Comparison of ENCODE assay signal across 16 cellular contexts in genomic region chr12:89156324-89156723, GRCh38.
DNase-seq lines count a peak whose midpoint lies in the region; ATAC-seq, FAIRE-seq and TF ChIP-seq lines count a peak whose summit lies in the region.
"Had no signal": no experiment of that assay in that cellular context is flagged by ENCODE, and none has a peak within 500 bp of the region (broad histone marks: within the 10 kb centered on the region; RNA-seq: fewer than 3 reads in every experiment).

No MANE protein-coding gene starts in this region.

- no peak for DNase-seq in activated T-cell treated with anti-CD3 and anti-CD28 coated beads, Interleukin-2, amount 50 U/mL, for 72 hours
- DNase-seq in activated T-cell treated with anti-CD3 and anti-CD28 coated beads, Interleukin-2, amount 50 U/mL, for 48 hours: no peak
- DNase-seq in SKM-1 (lab: John Stamatoyannopoulos, UW; ENCODE audit: unreplicated experiment): peak; percentile 18
- DNase-seq in epithelial cell of esophagus (ENCODE audit: low read depth): peak; percentile 46
- no peak for DNase-seq in smooth muscle cell (lab: John Stamatoyannopoulos, UW; ENCODE audit: unreplicated experiment)
- DNase-seq in GM19239 (ENCODE audit: insufficient read length, low spot score): no peak
- DNase-seq: DMS79 treated with DMSO at 0.1 percent for 48 hours; effector CD8-positive, alpha-beta T cell; glutamatergic neuron; kidney glomerular epithelial cell; stimulated activated CD8-positive, alpha-beta memory T cell treated with anti-CD3 and anti-CD28 coated beads, Interleukin-4, amount 100 ng/mL, for 48 hours had no signal

- peak overlapping the region; percentile 86 for H3K27ac Mint-ChIP-seq in activated T-cell treated with anti-CD3 and anti-CD28 coated beads, Interleukin-2, amount 50 U/mL, for 72 hours
- H3K27ac Mint-ChIP-seq: IgD-negative memory B cell had no signal

- H3K36me3 Mint-ChIP-seq in activated T-cell treated with anti-CD3 and anti-CD28 coated beads, Interleukin-2, amount 50 U/mL, for 72 hours (ENCODE audit: insufficient read depth in 2 of 2): peaks cover 11% of the 10 kb centered on the region in 2 donors
- H3K36me3 Mint-ChIP-seq: IgD-negative memory B cell had no signal

- H3K4me1 Mint-ChIP-seq in activated T-cell treated with anti-CD3 and anti-CD28 coated beads, Interleukin-2, amount 50 U/mL, for 72 hours (ENCODE audit: low read depth): peaks cover 36% of the 10 kb centered on the region

- peak overlapping the region; percentile 79 for H3K27ac ChIP-seq in smooth muscle cell (ENCODE audit: low read depth)
- H3K27ac ChIP-seq: ascending aorta had no signal

- H3K4me3 ChIP-seq in epithelial cell of esophagus (ENCODE audit: low read length) (no peak overlapping the region), smooth muscle cell (no peak overlapping the region)
- H3K4me3 ChIP-seq: ascending aorta had no signal

- H3F3A ChIP-seq in smooth muscle cell (ENCODE audit: low read depth): peaks cover 18% of the 10 kb centered on the region

- FAIRE-seq in GM19239 (lab: Jason Lieb, UNC): no peak

- no peak overlapping the region for H2AFZ ChIP-seq in smooth muscle cell (ENCODE audit: low read depth)

- H3K4me2 ChIP-seq in smooth muscle cell: peak overlapping the region; percentile 66

- no peak for TF ChIP-seq CTCF in epithelial cell of esophagus (IDR thresholded peaks at IDR 0.05; ENCODE audit: insufficient read depth, low read depth, low read length, missing control alignments)
- TF ChIP-seq CTCF in smooth muscle cell (IDR thresholded peaks at IDR 0.05; ENCODE audit: borderline replicate concordance, insufficient read depth, poor library complexity, severe bottlenecking): no peak

- ATAC-seq in activated T-cell treated with anti-CD3 and anti-CD28 coated beads, Interleukin-2, amount 50 U/mL, for 72 hours (replicated peaks in 1 of 2): no peak
- ATAC-seq in GM19397 (IDR thresholded peaks at IDR 0.05; ENCODE audit: unreplicated experiment): no peak
- ATAC-seq in HG02938 (IDR thresholded peaks at IDR 0.05; ENCODE audit: unreplicated experiment): no peak

- no peaks in the 10 kb centered on the region for H3K27me3 ChIP-seq in smooth muscle cell (ENCODE audit: low read depth)
- H3K27me3 ChIP-seq: ascending aorta had no signal

- 57% methylated on average over 1 of the region's 1 CpG for WGBS in smooth muscle cell (ENCODE audit: low lambda C conversion rate)

- peaks cover 2 to 4% of the 10 kb centered on the region in 2 donors for H3K9me3 Mint-ChIP-seq in activated T-cell treated with anti-CD3 and anti-CD28 coated beads, Interleukin-2, amount 50 U/mL, for 72 hours

- H3K36me3 ChIP-seq in smooth muscle cell (ENCODE audit: low read depth): no peaks in the 10 kb centered on the region
- H3K36me3 ChIP-seq: ascending aorta had no signal

- H3K79me2 ChIP-seq in smooth muscle cell (ENCODE audit: low read depth): no peaks in the 10 kb centered on the region

- peaks cover 37% of the 10 kb centered on the region for H3K4me1 ChIP-seq in smooth muscle cell (ENCODE audit: low read depth)

- H3K4me3 Mint-ChIP-seq in activated T-cell treated with anti-CD3 and anti-CD28 coated beads, Interleukin-2, amount 50 U/mL, for 72 hours: peak overlapping the region; percentile 15 to 58
- H3K4me3 Mint-ChIP-seq: neural crest cell had no signal

- H3K27me3 Mint-ChIP-seq in activated T-cell treated with anti-CD3 and anti-CD28 coated beads, Interleukin-2, amount 50 U/mL, for 72 hours (ENCODE audit: low read depth): no peaks in the 10 kb centered on the region
- H3K27me3 Mint-ChIP-seq: IgD-negative memory B cell had no signal

- no peaks in the 10 kb centered on the region for H4K20me1 ChIP-seq in smooth muscle cell (ENCODE audit: low read depth)

- H3K9me3 ChIP-seq in smooth muscle cell (replicated peaks; ENCODE audit: low read depth): no peaks in the 10 kb centered on the region
- H3K9me3 ChIP-seq: ascending aorta had no signal

- H3K9ac ChIP-seq in smooth muscle cell (ENCODE audit: low read depth): no peak overlapping the region

Comparison
In these comparisons a context has a peak if more than half of its experiments do, and no peak if none do; other contexts are left out.
1. DNase-seq: peak in SKM-1 (single experiment) and epithelial cell of esophagus (single experiment); none in activated T-cell treated with anti-CD3 and anti-CD28 coated beads, Interleukin-2, amount 50 U/mL, for 72 hours (0 of 2), activated T-cell treated with anti-CD3 and anti-CD28 coated beads, Interleukin-2, amount 50 U/mL, for 48 hours (0 of 2), smooth muscle cell (single experiment) and GM19239 (single experiment).